16 cellular contexts compared by ENCODE assay signal in genomic region chr1:52663716-52664115, GRCh38. TPM values are rescaled to one million over a fixed set of nuclear protein-coding genes. Genes with fewer than 3 reads are reported as not detected.
A peak's percentile ranks its signal among the peaks of the same experiment; 100 is the strongest.
DNase-seq lines count a peak whose midpoint lies in the region; ATAC-seq and TF ChIP-seq lines count a peak whose summit lies in the region.
"Had no signal": no experiment of that assay in that cellular context is flagged by ENCODE, and none has a peak within 500 bp of the region (broad histone marks: within the 10 kb centered on the region; RNA-seq: fewer than 3 reads in every experiment).

No MANE protein-coding gene starts in this region.

- peak overlapping the region; percentile 53 for H3K27ac Mint-ChIP-seq in activated CD4-positive, alpha-beta T cell treated with anti-CD3 and anti-CD28 coated beads for 36 hours
- no peak overlapping the region for H3K27ac Mint-ChIP-seq in endodermal cell

- intact Hi-C loops in activated CD4-positive, alpha-beta T cell treated with anti-CD3 and anti-CD28 coated beads for 36 hours (cut with DNase I, micrococcal nuclease), result no loop called here
- intact Hi-C loops in right lobe of liver (cut with DNase I), result no loop called here

- H3K27me3 ChIP-seq in hepatocyte (no peaks in the 10 kb centered on the region), endodermal cell (ENCODE audit: control insufficient read depth, insufficient read depth, low read length, poor library complexity, severe bottlenecking) (no peaks in the 10 kb centered on the region), right lobe of liver (no peaks in the 10 kb centered on the region)
- H3K27me3 ChIP-seq: BLaER1 had no signal

- no peaks in the 10 kb centered on the region for H3K9me2 ChIP-seq in hepatocyte (replicated peaks; ENCODE audit: insufficient read depth)

- no peak overlapping the region for H2AFZ ChIP-seq in hepatocyte

- H3K27ac ChIP-seq in hepatocyte (peak overlapping the region; percentile 32), endodermal cell (ENCODE audit: low read depth, low read length) (no peak overlapping the region), right lobe of liver (no peak overlapping the region)

- no peaks in the 10 kb centered on the region for H3K27me3 Mint-ChIP-seq in activated CD4-positive, alpha-beta T cell treated with anti-CD3 and anti-CD28 coated beads for 36 hours
- H3K27me3 Mint-ChIP-seq in endodermal cell (ENCODE audit: insufficient read depth), result no peaks in the 10 kb centered on the region

- WGBS in hepatocyte (ENCODE audit: low lambda C conversion rate, missing lambda C conversion rate), result 89% methylated on average over 5 of the region's 5 CpGs
- 92 to 94% methylated on average over 2 to 4 of the region's 5 CpGs for WGBS in endodermal cell (ENCODE audit: insufficient coverage in 1 of 2, insufficient read length in 1 of 2), 2 experiments
- WGBS in right lobe of liver (ENCODE audit: insufficient coverage, low coverage, low lambda C conversion rate, missing lambda C conversion rate), result 81% methylated on average over 5 of the region's 5 CpGs

- no peaks in the 10 kb centered on the region for H4K20me1 ChIP-seq in hepatocyte (ENCODE audit: insufficient read depth, poor library complexity, severe bottlenecking)
- H4K20me1 ChIP-seq: BLaER1 had no signal

- TF ChIP-seq CTCF in cardiac fibroblast (IDR thresholded peaks at IDR 0.05; ENCODE audit: low read depth, low read length), result no peak
- TF ChIP-seq CTCF in hepatocyte (IDR thresholded peaks at IDR 0.05; ENCODE audit: poor library complexity), result no peak
- no peak for TF ChIP-seq CTCF in endodermal cell (conservative IDR thresholded peaks at IDR 0.05)
- TF ChIP-seq CTCF in right lobe of liver (IDR thresholded peaks at IDR 0.05), result no peak

- CTCF ChIA-PET in activated CD4-positive, alpha-beta T cell treated with anti-CD3 and anti-CD28 coated beads for 36 hours (lab: Charles Lee), result interaction anchor here (0.7 kb wide), 1 partner anchor 231 kb away, joined by 4 read pairs; no protein-coding TSS in a partner anchor

- no peaks in the 10 kb centered on the region for H3K36me3 ChIP-seq in hepatocyte (replicated peaks; ENCODE audit: insufficient read depth, low read depth)
- H3K36me3 ChIP-seq in endodermal cell (ENCODE audit: control insufficient read depth, insufficient read depth, low read length), result no peaks in the 10 kb centered on the region
- H3K36me3 ChIP-seq in right lobe of liver, result no peaks in the 10 kb centered on the region

- H3K9me3 ChIP-seq in hepatocyte (ENCODE audit: low read depth) (no peaks in the 10 kb centered on the region), endodermal cell (ENCODE audit: control insufficient read depth, low read length) (no peaks in the 10 kb centered on the region), right lobe of liver (no peaks in the 10 kb centered on the region)
- H3K9me3 ChIP-seq: BLaER1 had no signal

- TF ChIP-seq POLR2A in right lobe of liver (IDR thresholded peaks at IDR 0.05), result no peak

- H3K4me3 ChIP-seq in cardiac fibroblast (replicated peaks in 1 of 2; ENCODE audit: low read depth in 2 of 2, low read length in 2 of 2) (no peak overlapping the region), hepatocyte (no peak overlapping the region), endodermal cell (ENCODE audit: low read length) (no peak overlapping the region), right lobe of liver (no peak overlapping the region)
- H3K4me3 ChIP-seq: BLaER1 had no signal

- H3K79me2 ChIP-seq in hepatocyte, result no peaks in the 10 kb centered on the region

- peak overlapping the region; percentile 64 for H3K4me2 ChIP-seq in hepatocyte
- H3K4me2 ChIP-seq: BLaER1 had no signal

- H3K4me3 Mint-ChIP-seq in activated CD4-positive, alpha-beta T cell treated with anti-CD3 and anti-CD28 coated beads for 36 hours, result no peak overlapping the region
- no peak overlapping the region for H3K4me3 Mint-ChIP-seq in endodermal cell

- no peak for ATAC-seq in activated CD4-positive, alpha-beta T cell treated with anti-CD3 and anti-CD28 coated beads for 36 hours
- ATAC-seq in right lobe of liver, result no peak

- POLR2A ChIA-PET in activated CD4-positive, alpha-beta T cell treated with anti-CD3 and anti-CD28 coated beads for 36 hours (lab: Charles Lee), result interaction anchor here (0.6 kb wide), 2 partner anchors 237 to 258 kb away, joined by 6 to 7 read pairs; partner anchors contain the start of gene ECHDC2

- peaks cover 7% of the 10 kb centered on the region for H3K36me3 Mint-ChIP-seq in activated CD4-positive, alpha-beta T cell treated with anti-CD3 and anti-CD28 coated beads for 36 hours (ENCODE audit: low read depth)
- H3K36me3 Mint-ChIP-seq in endodermal cell (ENCODE audit: low read depth), result no peaks in the 10 kb centered on the region

- no peak overlapping the region for H3K9ac ChIP-seq in endodermal cell (ENCODE audit: extremely low read depth, low read length, poor library complexity, severe bottlenecking)
- H3K9ac ChIP-seq: BLaER1 had no signal

- DNase-seq in activated CD4-positive, alpha-beta T cell treated with anti-CD3 and anti-CD28 coated beads for 36 hours, result no peak
- DNase-seq in activated CD4-positive, alpha-beta T cell treated with anti-CD3 and anti-CD28 coated beads for 4 hours, result no peak
- peak; percentile 20 to 22 for DNase-seq in cardiac fibroblast (ENCODE audit: low read depth in 2 of 2)
- DNase-seq in hepatocyte (ENCODE audit: low spot score), result no peak
- DNase-seq in superior temporal gyrus (ENCODE audit: extremely low spot score), result peak; percentile 29
- no peak for DNase-seq in endodermal cell
- no peak for DNase-seq in CD1c-positive myeloid dendritic cell (ENCODE audit: extremely low spot score)
- DNase-seq in right lobe of liver, result no peak
- DNase-seq: HCEC 1CT, Kasumi-1, NCI-H1930, NCI-H2171 treated with DMSO at 0.1 percent for 48 hours, NCI-H774, SHP77 had no signal

- no peaks in the 10 kb centered on the region for H3K9me3 Mint-ChIP-seq in activated CD4-positive, alpha-beta T cell treated with anti-CD3 and anti-CD28 coated beads for 36 hours (ENCODE audit: low read depth)
- H3K9me3 Mint-ChIP-seq in endodermal cell, result no peaks in the 10 kb centered on the region

- peaks cover 13% of the 10 kb centered on the region for H3K4me1 Mint-ChIP-seq in activated CD4-positive, alpha-beta T cell treated with anti-CD3 and anti-CD28 coated beads for 36 hours
- H3K4me1 Mint-ChIP-seq in endodermal cell, result peaks cover 40% of the 10 kb centered on the region

- H3K4me1 ChIP-seq in hepatocyte (ENCODE audit: insufficient read depth) (peaks cover 25% of the 10 kb centered on the region), endodermal cell (ENCODE audit: control insufficient read depth, insufficient read depth, low read length) (peaks cover 13% of the 10 kb centered on the region), right lobe of liver (peaks cover 0 to 13% (median 0%) of the 10 kb centered on the region in 4 donors)

RNA-seq across cellular contexts. Expression of gene SHISAL2A, which starts 30.7 kb away (rescaled TPM):
- 1 to 10 TPM; 8.1 to 9.8 TPM for total RNA-seq in activated CD4-positive, alpha-beta T cell treated with anti-CD3 and anti-CD28 coated beads for 36 hours
- total RNA-seq in hepatocyte (0.47 and 1.5 TPM in 2 replicates), endodermal cell (1 to 10 TPM; 1.5 to 5.3 TPM), right lobe of liver (not detected)
- polyA plus RNA-seq in hepatocyte, result 0.89 and 0.97 TPM in 2 replicates
- polyA plus RNA-seq in endodermal cell (2013, experiment 1 of 2), result 1.1 TPM
- 1.4 TPM for polyA plus RNA-seq in endodermal cell (2013, experiment 2 of 2)
- total RNA-seq: NCI-H460 had no signal

RNA-seq across cellular contexts. Expression of gene COA7, which starts 34.4 kb away (rescaled TPM):
- 10 to 100 TPM; 11.0 to 17.2 TPM for total RNA-seq in activated CD4-positive, alpha-beta T cell treated with anti-CD3 and anti-CD28 coated beads for 36 hours
- total RNA-seq in hepatocyte (14.8 and 19.0 TPM in 2 replicates), endodermal cell (10 to 100 TPM; 23.5 to 29.9 TPM), right lobe of liver (10 to 100 TPM; 13.6 to 17.8 (median 15.8) TPM)
- 8.9 and 9.0 TPM in 2 replicates for polyA plus RNA-seq in hepatocyte
- polyA plus RNA-seq in endodermal cell (2013, experiment 1 of 2), result 14.3 TPM
- polyA plus RNA-seq in endodermal cell (2013, experiment 2 of 2), result 12.6 TPM

Comparison
In these comparisons a context has a peak if more than half of its experiments do, and no peak if none do; other contexts are left out.
1. DNase-seq: peak in cardiac fibroblast (2 of 2) and superior temporal gyrus (single experiment); none in activated CD4-positive, alpha-beta T cell treated with anti-CD3 and anti-CD28 coated beads for 36 hours (single experiment), activated CD4-positive, alpha-beta T cell treated with anti-CD3 and anti-CD28 coated beads for 4 hours (0 of 2), hepatocyte (single experiment), endodermal cell (single experiment), CD1c-positive myeloid dendritic cell (single experiment) and right lobe of liver (0 of 3).